ENCODE assay signal across 9 cellular contexts in genomic region chr9:127862075-127863011, GRCh38. TPM values are rescaled to one million over a fixed set of nuclear protein-coding genes. Genes with fewer than 3 reads are reported as not detected.
DNase-seq lines count a peak whose midpoint lies in the region; ATAC-seq and TF ChIP-seq lines count a peak whose summit lies in the region.
"Had no signal": no experiment of that assay in that cellular context is flagged by ENCODE, and none has a peak within 500 bp of the region (broad histone marks: within the 10 kb centered on the region; RNA-seq: fewer than 3 reads in every experiment).

No MANE protein-coding gene starts in this region.

- ATAC-seq in thoracic aorta (ENCODE audit: insufficient number of reproducible peaks, low FRiP score, low read depth) = no peak
- no peak for ATAC-seq in HG03159 (IDR thresholded peaks at IDR 0.05; ENCODE audit: unreplicated experiment)
- ATAC-seq in HG03442 (IDR thresholded peaks at IDR 0.05; ENCODE audit: unreplicated experiment) = no peak
- ATAC-seq: Panc1 had no signal

- H3K4me1 Mint-ChIP-seq in mesothelial cell of epicardium = peaks cover 22% of the 10 kb centered on the region

- peaks cover 1% of the 10 kb centered on the region for H3K36me3 Mint-ChIP-seq in mesothelial cell of epicardium

- H3K27ac Mint-ChIP-seq in mesothelial cell of epicardium = peak overlapping the region; percentile 53

- DNase-seq in stimulated activated CD4-positive, alpha-beta T cell treated with anti-CD3 and anti-CD28 coated beads, Interleukin-4, amount 100 ng/mL, for 24 hours = peak; percentile 25
- DNase-seq in stimulated activated CD4-positive, alpha-beta T cell treated with anti-CD3 and anti-CD28 coated beads, Interleukin-1b, Interleukin-23, amount 100 ng/mL, for 48 hours = no peak
- DNase-seq in anterior cingulate cortex (lab: John Stamatoyannopoulos, UW) = peak in 31 of 58 donors; percentile 19 to 62 (median 38)
- no peak for DNase-seq in mesothelial cell of epicardium (ENCODE audit: low spot score in 2 of 2, unreplicated experiment in 2 of 2)
- DNase-seq in thoracic aorta (ENCODE audit: low spot score) = no peak
- DNase-seq in NCI-H226 = no peak

- no peaks in the 10 kb centered on the region for H3K9me3 Mint-ChIP-seq in mesothelial cell of epicardium

- no peaks in the 10 kb centered on the region for H3K27me3 Mint-ChIP-seq in mesothelial cell of epicardium (ENCODE audit: low read depth)

- H3K4me3 ChIP-seq in thoracic aorta = no peak overlapping the region

- peak overlapping the region; percentile 74 to 78 for H3K27ac ChIP-seq in thoracic aorta

- H3K36me3 ChIP-seq in thoracic aorta = no peaks in the 10 kb centered on the region

- peaks cover 39 to 55% of the 10 kb centered on the region in 2 donors for H3K4me1 ChIP-seq in thoracic aorta (ENCODE audit: control insufficient read depth in 1 of 2, low read depth in 2 of 2)

- TF ChIP-seq CTCF in mesothelial cell of epicardium (IDR thresholded peaks at IDR 0.05; ENCODE audit: unreplicated experiment) (no peak), thoracic aorta (IDR thresholded peaks at IDR 0.05) (no peak)

- no peaks in the 10 kb centered on the region for H3K27me3 ChIP-seq in thoracic aorta (replicated peaks; ENCODE audit: insufficient read depth)

- H3K4me3 Mint-ChIP-seq in mesothelial cell of epicardium = no peak overlapping the region

- no peaks in the 10 kb centered on the region for H3K9me3 ChIP-seq in thoracic aorta

RNA-seq across cellular contexts. Expression of gene ENG, which starts 7.9 kb away (rescaled TPM):
- total RNA-seq in mesothelial cell of epicardium (7.3 to 8.5 TPM (median 8.1 TPM) in 3 replicates), thoracic aorta (100 to 1,000 TPM; 239 to 268 TPM)

RNA-seq across cellular contexts. Expression of gene AK1, which starts 15.1 kb away (rescaled TPM):
- total RNA-seq in mesothelial cell of epicardium = 34.4 to 39.4 TPM (median 38.5 TPM) in 3 replicates
- 10 to 100 TPM; 35.1 to 77.7 TPM for total RNA-seq in thoracic aorta

RNA-seq across cellular contexts. Expression of gene ST6GALNAC6, which starts 37.1 kb away (rescaled TPM):
- total RNA-seq in mesothelial cell of epicardium (34.2 to 37.5 TPM (median 36.2 TPM) in 3 replicates), thoracic aorta (100 to 1,000 TPM; 140 to 221 TPM)

RNA-seq across cellular contexts. Expression of gene ST6GALNAC4, which starts 54.5 kb away (rescaled TPM):
- total RNA-seq in mesothelial cell of epicardium (14.5 to 16.1 TPM (median 15.8 TPM) in 3 replicates), thoracic aorta (10 to 100 TPM; 45.0 to 61.2 TPM)

RNA-seq across cellular contexts. Expression of gene FPGS, which starts 59.7 kb away (rescaled TPM):
- total RNA-seq in mesothelial cell of epicardium (58.1 to 61.4 TPM (median 58.2 TPM) in 3 replicates), thoracic aorta (100 to 1,000 TPM; 119 to 136 TPM)

Comparison
In these comparisons a context has a peak if more than half of its experiments do, and no peak if none do; other contexts are left out.
1. DNase-seq: peak in stimulated activated CD4-positive, alpha-beta T cell treated with anti-CD3 and anti-CD28 coated beads, Interleukin-4, amount 100 ng/mL, for 24 hours (single experiment) and anterior cingulate cortex (31 of 58); none in stimulated activated CD4-positive, alpha-beta T cell treated with anti-CD3 and anti-CD28 coated beads, Interleukin-1b, Interleukin-23, amount 100 ng/mL, for 48 hours (single experiment), mesothelial cell of epicardium (0 of 2), thoracic aorta (single experiment) and NCI-H226 (single experiment).
2. RNA of gene ENG, which starts 7.9 kb away (total RNA-seq): 239 to 268 TPM in thoracic aorta; 7.3 to 8.5 TPM in mesothelial cell of epicardium; every median in the first group is over 10 times any median in the second.